13 cellular contexts compared by ENCODE assay signal in genomic region chr6:157239671-157240058, GRCh38.
DNase-seq lines count a peak whose midpoint lies in the region; ATAC-seq and TF ChIP-seq lines count a peak whose summit lies in the region.
"Had no signal": no experiment of that assay in that cellular context is flagged by ENCODE, and none has a peak within 500 bp of the region (broad histone marks: within the 10 kb centered on the region; RNA-seq: fewer than 3 reads in every experiment).

No MANE protein-coding gene starts in this region.

- no peaks in the 10 kb centered on the region for H3F3A ChIP-seq in MM.1S (ENCODE audit: insufficient read depth, low read length)

- no peaks in the 10 kb centered on the region for H4K20me1 ChIP-seq in MM.1S (ENCODE audit: insufficient read depth, low read length)

- H3K9me2 ChIP-seq in MM.1S (replicated peaks; ENCODE audit: insufficient read depth, low read length), result no peaks in the 10 kb centered on the region

- no peak for TF ChIP-seq POLR2A in esophagus muscularis mucosa (IDR thresholded peaks at IDR 0.05; ENCODE audit: low read depth)

- no peaks in the 10 kb centered on the region for H3K36me3 ChIP-seq in MM.1S (replicated peaks; ENCODE audit: insufficient read depth, low read length)
- H3K36me3 ChIP-seq in esophagus muscularis mucosa, result no peaks in the 10 kb centered on the region

- H3K9ac ChIP-seq in MM.1S (ENCODE audit: low read length), result no peak overlapping the region

- TF ChIP-seq CTCF in AG09309 (IDR thresholded peaks at IDR 0.05; ENCODE audit: control insufficient read depth, insufficient read depth, low read depth, low read length, missing control alignments) (no peak), MM.1S (IDR thresholded peaks at IDR 0.05; ENCODE audit: low read length) (no peak), esophagus muscularis mucosa (IDR thresholded peaks at IDR 0.05) (no peak), retinal pigment epithelial cell (conservative IDR thresholded peaks at IDR 0.05; ENCODE audit: low read depth, low read length) (no peak)

- no peak overlapping the region for H3K27ac ChIP-seq in MM.1S (ENCODE audit: low read length)
- H3K27ac ChIP-seq in esophagus muscularis mucosa (replicated peaks in 1 of 4), result peak overlapping the region; percentile 83 to 87 (median 86)

- no peaks in the 10 kb centered on the region for H3K79me2 ChIP-seq in MM.1S (ENCODE audit: low read length)

- H3K27me3 ChIP-seq in MM.1S (replicated peaks; ENCODE audit: insufficient read depth, low read length) (no peaks in the 10 kb centered on the region), esophagus muscularis mucosa (peaks cover 0 to 11% (median 0%) of the 10 kb centered on the region in 4 donors)

- WGBS in esophagus muscularis mucosa, result 37% methylated on average over 12 of the region's 12 CpGs

- H3K9me3 ChIP-seq in MM.1S (replicated peaks; ENCODE audit: insufficient read depth, low read length) (no peaks in the 10 kb centered on the region), esophagus muscularis mucosa (peaks cover 0 to 4% (median 0%) of the 10 kb centered on the region in 4 donors)

- H3K4me3 ChIP-seq in AG09309 (ENCODE audit: control insufficient read depth, low read depth, low read length) (peak overlapping the region; percentile 37), MM.1S (ENCODE audit: low read length) (no peak overlapping the region), esophagus muscularis mucosa (peak overlapping the region; percentile 39 to 53 (median 46)), retinal pigment epithelial cell (ENCODE audit: low read length) (peak overlapping the region; percentile 17)

- 0 out of 2 replicates have a peak overlapping the region, but pooled peaks have one; percentile 70 for H2AFZ ChIP-seq in MM.1S (ENCODE audit: low read length)

- H3K4me1 ChIP-seq in MM.1S (ENCODE audit: low read length), result peaks cover 6% of the 10 kb centered on the region; the same call in 1 of the 2 replicates
- H3K4me1 ChIP-seq in esophagus muscularis mucosa, result peaks cover 44 to 66% (median 60%) of the 10 kb centered on the region in 4 donors

- no peak for TF ChIP-seq EP300 in esophagus muscularis mucosa (IDR thresholded peaks at IDR 0.05)

- DNase-seq in AG09309 (ENCODE audit: low read depth) (no peak), MM.1S (no peak), esophagus muscularis mucosa (ENCODE audit: extremely low spot score) (no peak), retinal pigment epithelial cell (ENCODE audit: low read depth) (no peak), hepatic stellate cell (ENCODE audit: low spot score) (no peak), cerebellar nuclear complex (lab: John Stamatoyannopoulos, UW) (no peak)
- no peak for DNase-seq in activated effector memory CD4-positive, alpha-beta T cell treated with Interleukin-2 at 50 U/mL for 16 hours
- DNase-seq: activated T-cell treated with anti-CD3 and anti-CD28 coated beads, Interleukin-2, amount 50 U/mL, for 48 hours; AML-193; Karpas-422; naive B cell; T-helper 1 cell had no signal

- H3K4me2 ChIP-seq in MM.1S (ENCODE audit: low read depth, low read length), result peak overlapping the region; percentile 69; the same call in 1 of the 2 replicates

- ATAC-seq in HG03159 (IDR thresholded peaks at IDR 0.05; ENCODE audit: unreplicated experiment), result no peak

- intact Hi-C loops in esophagus muscularis mucosa (cut with DNase I), result loop anchor here (5.0 kb wide), 1 partner anchor 33 kb away; no protein-coding TSS in a partner anchor
